Comparison of ENCODE assay signal across 1 cellular context in the genomic region with DNA sequence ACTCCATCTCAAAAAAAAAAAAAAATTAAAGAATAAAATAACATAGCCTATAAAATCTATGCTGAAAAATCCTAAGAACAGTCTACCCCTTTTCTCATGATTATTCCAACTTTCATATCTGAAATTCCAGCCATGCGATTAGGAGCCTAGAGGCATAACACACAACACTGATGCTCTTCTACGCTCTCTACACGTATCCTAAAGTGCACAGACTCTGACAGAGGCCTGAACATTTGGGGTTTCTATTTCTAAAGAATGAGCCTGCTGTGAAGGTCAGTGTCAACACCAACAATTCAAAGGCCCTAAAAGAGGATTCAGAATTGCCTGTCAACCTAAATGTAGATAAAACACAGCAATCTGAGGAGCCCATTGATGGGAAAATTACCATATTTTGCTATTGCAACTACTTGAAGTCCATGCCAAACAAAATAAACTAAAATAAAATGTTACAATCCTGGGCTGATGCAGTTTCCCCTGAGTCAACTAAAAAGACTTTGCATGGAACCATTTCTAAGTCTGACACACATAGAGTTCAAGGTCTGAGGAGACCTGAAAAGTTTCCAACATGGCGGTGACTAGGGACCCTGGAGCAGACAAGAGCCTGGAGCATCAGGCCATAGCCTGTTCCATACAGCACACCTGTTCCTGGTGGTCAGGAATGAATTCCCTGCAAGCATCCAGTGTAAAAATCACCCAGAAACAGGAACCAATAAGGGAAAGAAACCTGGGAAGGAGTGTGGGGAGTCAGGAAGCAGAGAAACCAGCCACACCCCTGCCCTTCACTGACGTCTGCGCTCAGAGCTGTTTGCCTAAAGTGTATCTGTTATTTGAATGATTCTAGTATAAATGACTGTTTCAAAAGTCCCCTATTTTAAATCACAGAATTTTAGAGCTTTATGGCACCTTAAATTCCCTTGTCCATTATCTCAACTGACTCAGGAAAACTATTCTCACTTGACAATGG.
TF ChIP-seq lines count a peak whose summit lies in the region.

No MANE protein-coding gene starts in this region.

TF ChIP-seq in endothelial cell of umbilical vein, 7 proteins besides CTCF, POLR2A, EP300 and RAD21:
- TF ChIP-seq POLR2AphosphoS5 (IDR thresholded peaks at IDR 0.05; ENCODE audit: insufficient read depth, low read depth, low read length), result no peak
- TF ChIP-seq FOS (IDR thresholded peaks at IDR 0.05; ENCODE audit: borderline replicate concordance, insufficient read depth, low read length), result no peak
- TF ChIP-seq JUN (IDR thresholded peaks at IDR 0.05; ENCODE audit: borderline replicate concordance, insufficient read depth, insufficient read length, low read depth), result no peak
- TF ChIP-seq MAX (IDR thresholded peaks at IDR 0.05; ENCODE audit: insufficient read depth, insufficient read length), result no peak
- TF ChIP-seq MYC (IDR thresholded peaks at IDR 0.05; ENCODE audit: low read depth, low read length), result no peak
- TF ChIP-seq GATA2 (IDR thresholded peaks at IDR 0.05; ENCODE audit: insufficient read depth, insufficient read length, low read depth, low read length), result no peak
- no peak for TF ChIP-seq EZH2 (IDR thresholded peaks at IDR 0.05; ENCODE audit: borderline replicate concordance, low read depth, low read length, severe bottlenecking)
